ENCODE assay signal across 9 cellular contexts in the genomic region with DNA sequence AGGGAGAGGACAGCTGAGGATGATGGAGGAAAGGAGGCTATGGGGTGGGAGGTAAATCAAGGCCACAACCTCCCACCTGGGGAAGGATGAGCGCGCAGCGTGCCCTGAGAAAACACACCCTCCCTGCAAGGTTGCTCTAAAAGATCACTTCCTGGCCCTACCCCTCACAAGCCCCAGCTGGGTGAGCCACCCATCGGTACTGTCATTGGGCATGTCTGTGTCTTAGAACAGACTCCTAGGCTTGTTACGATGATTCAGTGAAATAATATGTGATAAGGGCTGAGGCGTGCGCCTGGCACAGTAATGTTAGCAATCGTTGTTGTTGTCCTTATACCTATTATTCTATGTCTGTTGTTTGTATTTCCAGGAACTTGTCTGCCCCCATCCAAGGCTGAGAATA.
DNase-seq lines count a peak whose midpoint lies in the region; ATAC-seq and TF ChIP-seq lines count a peak whose summit lies in the region.
"Had no signal": no experiment of that assay in that cellular context is flagged by ENCODE, and none has a peak within 500 bp of the region (broad histone marks: within the 10 kb centered on the region; RNA-seq: fewer than 3 reads in every experiment).

No MANE protein-coding gene starts in this region.

- H2BK5ac ChIP-seq in IMR-90 (ENCODE audit: low read depth, low read length, poor library complexity, severe bottlenecking), result peak overlapping the region; percentile 26

- ATAC-seq in IMR-90 (ENCODE audit: low read depth), result peak; percentile 72
- ATAC-seq in mucosa of descending colon, result peak; percentile 93
- no peak for ATAC-seq in GM19351 (IDR thresholded peaks at IDR 0.05; ENCODE audit: unreplicated experiment)
- no peak for ATAC-seq in HG03095 (IDR thresholded peaks at IDR 0.05; ENCODE audit: unreplicated experiment)
- ATAC-seq in GM18870 (IDR thresholded peaks at IDR 0.05; ENCODE audit: unreplicated experiment), result no peak

- H3K9me1 ChIP-seq in IMR-90 (ENCODE audit: insufficient read depth, low read length), result peaks cover 15% of the 10 kb centered on the region

- peak overlapping the region; percentile 91 for H4K91ac ChIP-seq in IMR-90 (ENCODE audit: insufficient read depth, low read depth, low read length)

- H2BK120ac ChIP-seq in IMR-90 (ENCODE audit: low read depth, low read length), result peak overlapping the region; percentile 95

- H2BK20ac ChIP-seq in IMR-90 (ENCODE audit: low read depth, low read length), result peak overlapping the region; percentile 90

- POLR2A ChIA-PET in IMR-90 (lab: Charles Lee; ENCODE audit: unreplicated experiment), result no interaction called here

- peak overlapping the region; percentile 89 for H3K4ac ChIP-seq in IMR-90 (ENCODE audit: low read depth, low read length)

- peak overlapping the region; percentile 6; the same call in 1 of the 2 replicates for H3K56ac ChIP-seq in IMR-90 (ENCODE audit: extremely low read depth, insufficient read depth, low read length)

- H3K79me2 ChIP-seq in ACC112 (ENCODE audit: control insufficient read depth, insufficient read depth, low read length, unreplicated experiment), result no peaks in the 10 kb centered on the region

- peak overlapping the region; percentile 91; the same call in 2 of the 3 replicates for H2BK15ac ChIP-seq in IMR-90 (ENCODE audit: low read depth, low read length)

- WGBS in IMR-90 (ENCODE audit: extremely low coverage in 2 of 2, insufficient read length in 1 of 2), 2 experiments, result no CpG with 5 or more reads among the region's 8 CpGs

- H4K8ac ChIP-seq in IMR-90 (ENCODE audit: low read depth in 2 of 2, low read length in 2 of 2), result peak overlapping the region; percentile 59 to 78; a peak in 3 of 4 replicates

- no peak overlapping the region for H3K4me2 ChIP-seq in IMR-90 (ENCODE audit: low read depth, low read length)

- peak overlapping the region; percentile 38 for H3K27ac ChIP-seq in ACC112 (ENCODE audit: low read depth, low read length)
- peak overlapping the region; percentile 1; the same call in 1 of the 2 replicates for H3K27ac ChIP-seq in IMR-90 (ENCODE audit: insufficient read depth, low read length)

- peak; percentile 74 for DNase-seq in IMR-90
- DNase-seq in adipocyte (ENCODE audit: low read depth), result peak; percentile 56
- peak; percentile 42 to 63 (median 61) for DNase-seq in mucosa of descending colon
- no peak for DNase-seq in ecto neural progenitor cell (ENCODE audit: low spot score)
- DNase-seq: RPMI8226 had no signal

- H4K5ac ChIP-seq in IMR-90 (ENCODE audit: low read depth, low read length), result peak overlapping the region; percentile 10

- no peak overlapping the region for H3K4me3 ChIP-seq in ACC112 (ENCODE audit: low read depth, low read length)
- no peak overlapping the region for H3K4me3 ChIP-seq in IMR-90 (ENCODE audit: insufficient read depth, low read depth, low read length)
- no peak overlapping the region for H3K4me3 ChIP-seq in adipocyte (ENCODE audit: low read length)
- H3K4me3 ChIP-seq in mucosa of descending colon, result no peak overlapping the region

- no peaks in the 10 kb centered on the region for H3K79me1 ChIP-seq in IMR-90 (ENCODE audit: low read depth in 1 of 2, low read length in 2 of 2)

- H2AFZ ChIP-seq in ACC112 (ENCODE audit: low read length, unreplicated experiment), result peak overlapping the region; percentile 26
- peak overlapping the region; percentile 73 for H2AFZ ChIP-seq in IMR-90 (replicated peaks; ENCODE audit: low read length, poor library complexity)

- H4K20me1 ChIP-seq in IMR-90 (ENCODE audit: insufficient read depth, low read length), result no peaks in the 10 kb centered on the region

- H3K18ac ChIP-seq in IMR-90 (ENCODE audit: low read depth, low read length), result peak overlapping the region; percentile 22; the same call in 1 of the 2 replicates

- intact Hi-C loops in IMR-90 (cut with micrococcal nuclease) (no loop called here), mucosa of descending colon (cut with DNase I, micrococcal nuclease) (no loop called here)

- peak overlapping the region; percentile 41 for H3K14ac ChIP-seq in IMR-90 (replicated peaks; ENCODE audit: low read depth, low read length)

- H3K36me3 ChIP-seq in ACC112 (ENCODE audit: insufficient read depth, low read length) (no peaks in the 10 kb centered on the region), IMR-90 (ENCODE audit: control insufficient read depth, insufficient read depth, low read length) (no peaks in the 10 kb centered on the region), adipocyte (ENCODE audit: control insufficient read depth, insufficient read depth, low read length, severe bottlenecking) (no peaks in the 10 kb centered on the region), mucosa of descending colon (ENCODE audit: low read depth) (no peaks in the 10 kb centered on the region)

- H3K9me3 ChIP-seq in IMR-90 (ENCODE audit: control insufficient read depth, insufficient read depth, low read length) (no peaks in the 10 kb centered on the region), adipocyte (ENCODE audit: control insufficient read depth, low read length) (no peaks in the 10 kb centered on the region), mucosa of descending colon (no peaks in the 10 kb centered on the region)

- peak overlapping the region; percentile 49 for H3K23ac ChIP-seq in IMR-90 (ENCODE audit: low read depth, low read length)

- TF ChIP-seq RAD21 in IMR-90 (IDR thresholded peaks at IDR 0.05; ENCODE audit: low read length), result no peak

- TF ChIP-seq POLR2A in IMR-90 (IDR thresholded peaks at IDR 0.05; ENCODE audit: low read depth, low read length), result no peak

- no peaks in the 10 kb centered on the region for H3K27me3 ChIP-seq in ACC112 (ENCODE audit: insufficient read depth, low read length)
- no peaks in the 10 kb centered on the region; the same call in 1 of the 2 replicates for H3K27me3 ChIP-seq in IMR-90 (ENCODE audit: control insufficient read depth, insufficient read depth, low read length)
- H3K27me3 ChIP-seq in adipocyte (replicated peaks; ENCODE audit: control insufficient read depth, insufficient read depth, low read length), result peaks cover 13% of the 10 kb centered on the region

- no peak for TF ChIP-seq CTCF in IMR-90 (conservative IDR thresholded peaks at IDR 0.05; ENCODE audit: low read depth, low read length)
- no peak for TF ChIP-seq CTCF in mucosa of descending colon (IDR thresholded peaks at IDR 0.05)

- CTCF ChIA-PET in IMR-90 (lab: Yijun Ruan, JAX), result interaction anchor here (0.6 to 0.9 kb wide), 2 partner anchors 27 to 359 kb away, joined by 3 read pairs; no protein-coding TSS in a partner anchor

- H2AK5ac ChIP-seq in IMR-90 (ENCODE audit: low read depth, low read length), result peak overlapping the region; percentile 65

- H3K9ac ChIP-seq in IMR-90 (ENCODE audit: low read depth, low read length) (no peak overlapping the region), adipocyte (ENCODE audit: low read length) (no peak overlapping the region)

- no TSS peak for BruUV-seq in IMR-90 (replicated peaks; lab: Mats Ljungman, UMichigan)

- H3K4me1 ChIP-seq in ACC112 (ENCODE audit: control insufficient read depth, insufficient read depth, low read length, unreplicated experiment), result peaks cover 39% of the 10 kb centered on the region
- peaks cover 19% of the 10 kb centered on the region for H3K4me1 ChIP-seq in IMR-90 (ENCODE audit: control insufficient read depth, insufficient read depth, low read length)
- H3K4me1 ChIP-seq in adipocyte (ENCODE audit: control insufficient read depth, insufficient read depth, low read length), result peaks cover 15% of the 10 kb centered on the region
- peaks cover 8% of the 10 kb centered on the region for H3K4me1 ChIP-seq in mucosa of descending colon (ENCODE audit: low read depth)

- dilution Hi-C loops in IMR-90 (cut with HindIII; ENCODE audit: low sequenced_read_pairs, unreplicated experiment), result no loop called here

- H2AK9ac ChIP-seq in IMR-90 (replicated peaks; ENCODE audit: low read depth, low read length, poor library complexity), result peak overlapping the region; percentile 47

- in situ Hi-C loops in IMR-90 (cut with MboI; ENCODE audit: low sequenced_read_pairs), result no loop called here

TF ChIP-seq in IMR-90, 13 proteins besides CTCF, POLR2A, EP300 and RAD21:
- TF ChIP-seq FOS (IDR thresholded peaks at IDR 0.05; ENCODE audit: low read depth, low read length) (peak; percentile 50; the same call in 1 of the 2 replicates), BHLHE40 (IDR thresholded peaks at IDR 0.05; ENCODE audit: low read depth, low read length) (peak; percentile 77; the same call in 1 of the 2 replicates), MAZ (IDR thresholded peaks at IDR 0.05; ENCODE audit: borderline replicate concordance, low read depth, low read length) (0 out of 2 replicates have a peak, but pooled peaks have one; percentile 13), MXI1 (IDR thresholded peaks at IDR 0.05; ENCODE audit: borderline replicate concordance, low read depth, low read length) (no peak)

Comparison
In these comparisons a context has a peak if more than half of its experiments do, and no peak if none do; other contexts are left out.
1. ATAC-seq: peak in IMR-90 (single experiment) and mucosa of descending colon (single experiment); none in GM19351 (single experiment), HG03095 (single experiment) and GM18870 (single experiment).